In the genomic region with DNA sequence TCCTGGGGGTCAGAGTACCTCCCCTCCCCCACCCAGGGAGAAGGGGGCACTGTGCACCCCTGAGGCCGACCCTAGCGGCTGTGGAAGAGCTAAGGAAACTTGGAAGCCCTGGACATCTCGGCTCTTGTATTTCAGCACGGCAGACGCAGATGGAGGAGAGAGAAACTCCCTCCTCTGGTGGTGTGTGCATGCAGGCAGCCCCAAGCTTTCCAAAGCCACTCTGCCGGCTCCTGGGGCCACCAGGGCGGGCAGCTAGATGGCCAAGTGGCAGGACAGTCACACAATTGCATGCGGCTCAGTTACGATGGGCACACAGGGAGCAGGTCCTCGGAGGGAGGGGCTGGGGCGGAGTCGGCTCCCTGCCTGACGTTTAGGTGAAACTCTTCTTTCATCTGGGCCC, we compare ENCODE assay signal across 30 cellular contexts.
"Had no signal": no experiment of that assay in that cellular context is flagged by ENCODE, and none has a peak within 500 bp of the region (broad histone marks: within the 10 kb centered on the region; RNA-seq: fewer than 3 reads in every experiment).

No MANE protein-coding gene starts in this region.

- H3K9me3 ChIP-seq: ascending aorta, SJSA1, SK-N-SH had no signal

- H3K4me1 Mint-ChIP-seq: activated naive CD4-positive, alpha-beta T cell treated with anti-CD3 and anti-CD28 coated beads, Interleukin-2, amount 50 U/mL, for 24 hours; activated naive CD8-positive, alpha-beta T cell treated with anti-CD3 and anti-CD28 coated beads, Interleukin-2, amount 10 ng/mL, durations not matched to agents 7 days and 5 days; central memory CD8-positive, alpha-beta T cell had no signal

- H3K4me3 ChIP-seq: ascending aorta, cardiac muscle cell, PC-9, SJSA1 had no signal

- H3K4me2 ChIP-seq: PC-9, SK-N-SH had no signal

- H3K27ac ChIP-seq: ascending aorta, cardiac muscle cell, PC-9, SJSA1 had no signal

- H3K27me3 Mint-ChIP-seq: activated CD4-positive, alpha-beta T cell treated with anti-CD3 and anti-CD28 coated beads, Interleukin-2, amount 10 ng/mL, durations not matched to agents 24 days and 14 days had no signal

- H3K9ac ChIP-seq: SK-N-SH had no signal

- H3K9me2 ChIP-seq: SK-N-SH had no signal

- H2AFZ ChIP-seq: PC-9 had no signal

- H3K36me3 ChIP-seq: ascending aorta, cardiac muscle cell, SJSA1 had no signal

- H3K4me1 ChIP-seq: ascending aorta had no signal

- ATAC-seq: activated CD8-positive, alpha-beta T cell treated with anti-CD3 and anti-CD28 coated beads, Interleukin-2, amount 10 ng/mL, durations not matched to agents 7 days and 5 days had no signal

- H3K36me3 Mint-ChIP-seq: activated naive CD4-positive, alpha-beta T cell treated with anti-CD3 and anti-CD28 coated beads, Interleukin-2, amount 50 U/mL, for 24 hours; activated naive CD8-positive, alpha-beta T cell treated with anti-CD3 and anti-CD28 coated beads, Interleukin-2, amount 10 ng/mL, durations not matched to agents 7 days and 5 days had no signal

- DNase-seq: activated CD4-positive, alpha-beta T cell treated with anti-CD3 and anti-CD28 coated beads, Interleukin-2, amount 10 ng/mL, durations not matched to agents 24 days and 14 days; activated CD4-positive, alpha-beta T cell treated with anti-CD3 and anti-CD28 coated beads, Interleukin-2, amount 50 U/mL, for 48 hours; activated CD8-positive, alpha-beta T cell treated with anti-CD3 and anti-CD28 coated beads, Interleukin-2, amount 10 ng/mL, durations not matched to agents 7 days and 5 days; activated gamma-delta T cell; activated naive CD4-positive, alpha-beta T cell treated with Interleukin-2 at 50 U/mL for 16 hours; activated naive CD8-positive, alpha-beta T cell treated with anti-CD3 and anti-CD28 coated beads, Interleukin-2, amount 10 ng/mL, durations not matched to agents 7 days and 5 days; activated T-cell treated with anti-CD3 and anti-CD28 coated beads, Interleukin-2, amount 50 U/mL, for 24 hours; MM.1S; MV-4-11; NCI-H1092; NCI-H1436 treated with DMSO at 0.1 percent for 48 hours; NCI-H1694 treated with DMSO at 0.1 percent for 48 hours; NCI-H2029; NCI-H2107; NCI-H2171; NCI-H510A; NCI-H526; NCI-H748 treated with DMSO at 0.1 percent for 48 hours; NK-92 treated with Interleukin-12 subunit alpha and Interleukin-12 subunit beta, amount 100 ng/mL, for 24 hours; PC-9; SHP77 treated with DMSO at 0.1 percent for 48 hours; SK-N-SH had no signal

- H3K4me3 Mint-ChIP-seq: activated CD4-positive, alpha-beta T cell treated with anti-CD3 and anti-CD28 coated beads, Interleukin-2, amount 10 ng/mL, durations not matched to agents 24 days and 14 days; activated CD8-positive, alpha-beta T cell treated with anti-CD3 and anti-CD28 coated beads, Interleukin-2, amount 10 ng/mL, durations not matched to agents 7 days and 5 days; activated naive CD4-positive, alpha-beta T cell treated with anti-CD3 and anti-CD28 coated beads, Interleukin-2, amount 50 U/mL, for 24 hours; activated naive CD8-positive, alpha-beta T cell treated with anti-CD3 and anti-CD28 coated beads, Interleukin-2, amount 10 ng/mL, durations not matched to agents 7 days and 5 days; activated T-cell treated with anti-CD3 and anti-CD28 coated beads, Interleukin-2, amount 50 U/mL, for 24 hours; central memory CD8-positive, alpha-beta T cell; T-helper 1 cell treated with Interleukin-12 subunit alpha and Interleukin-12 subunit beta and Interleukin-4 antibody, amounts not matched to agents 30 μg/mL and 1 μg/mL, for 36 hours; T-helper 2 cell treated with Interferon-gamma antibody and Interleukin-4, amounts not matched to agents 5 μg/mL and 100 μg/mL, for 36 hours had no signal

- H3K9me3 Mint-ChIP-seq: activated CD4-positive, alpha-beta T cell treated with anti-CD3 and anti-CD28 coated beads, Interleukin-2, amount 10 ng/mL, durations not matched to agents 24 days and 14 days; activated naive CD4-positive, alpha-beta T cell treated with anti-CD3 and anti-CD28 coated beads, Interleukin-2, amount 50 U/mL, for 24 hours; activated naive CD8-positive, alpha-beta T cell treated with anti-CD3 and anti-CD28 coated beads, Interleukin-2, amount 10 ng/mL, durations not matched to agents 7 days and 5 days; activated T-cell treated with anti-CD3 and anti-CD28 coated beads, Interleukin-2, amount 50 U/mL, for 24 hours; activated T-helper 2 cell treated with anti-CD3 and anti-CD28 coated beads, Interferon-gamma antibody, Interleukin-2, Interleukin-4, amounts not matched to agents 10 μg/mL and 5 μg/mL and 100 μg/mL, durations not matched to agents 14 hours and 24 hours and 36 hours; central memory CD8-positive, alpha-beta T cell; T-helper 1 cell treated with Interleukin-12 subunit alpha and Interleukin-12 subunit beta and Interleukin-4 antibody, amounts not matched to agents 30 μg/mL and 1 μg/mL, for 36 hours; T-helper 2 cell treated with Interferon-gamma antibody and Interleukin-4, amounts not matched to agents 5 μg/mL and 100 μg/mL, for 36 hours had no signal

- H3K27ac Mint-ChIP-seq: activated CD4-positive, alpha-beta T cell treated with anti-CD3 and anti-CD28 coated beads, Interleukin-2, amount 10 ng/mL, durations not matched to agents 24 days and 14 days; activated CD8-positive, alpha-beta T cell treated with anti-CD3 and anti-CD28 coated beads, Interleukin-2, amount 10 ng/mL, durations not matched to agents 7 days and 5 days; activated naive CD4-positive, alpha-beta T cell treated with anti-CD3 and anti-CD28 coated beads, Interleukin-2, amount 50 U/mL, for 24 hours; activated naive CD8-positive, alpha-beta T cell treated with anti-CD3 and anti-CD28 coated beads, Interleukin-2, amount 10 ng/mL, durations not matched to agents 7 days and 5 days; activated T-cell treated with anti-CD3 and anti-CD28 coated beads, Interleukin-2, amount 50 U/mL, for 24 hours; activated T-helper 2 cell treated with anti-CD3 and anti-CD28 coated beads, Interferon-gamma antibody, Interleukin-2, Interleukin-4, amounts not matched to agents 10 μg/mL and 5 μg/mL and 100 μg/mL, durations not matched to agents 14 hours and 24 hours and 36 hours; T-helper 1 cell treated with Interleukin-12 subunit alpha and Interleukin-12 subunit beta and Interleukin-4 antibody, amounts not matched to agents 30 μg/mL and 1 μg/mL, for 36 hours; T-helper 2 cell treated with Interferon-gamma antibody and Interleukin-4, amounts not matched to agents 5 μg/mL and 100 μg/mL, for 36 hours had no signal
